8 cellular contexts compared by ENCODE assay signal in the genomic region with DNA sequence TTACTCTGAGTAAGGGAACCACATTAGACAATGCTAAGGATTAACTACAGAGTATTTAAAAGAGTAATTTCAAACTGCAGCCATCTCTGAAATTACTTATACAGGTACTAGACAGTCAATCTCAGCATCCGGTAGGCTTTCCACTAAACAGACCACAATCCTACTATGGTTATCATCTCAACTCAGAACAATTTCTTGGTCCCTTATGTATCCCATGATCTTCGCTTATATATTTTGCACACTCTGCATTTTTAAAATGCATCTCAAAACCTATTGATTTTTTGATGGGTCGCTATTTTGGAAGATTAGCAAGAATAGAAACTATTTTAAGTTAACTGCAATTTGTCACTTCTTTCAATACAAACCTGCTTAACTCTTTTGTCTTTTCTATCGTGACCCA. TPM values are rescaled to one million over a fixed set of nuclear protein-coding genes. Genes with fewer than 3 reads are reported as not detected.
A peak's percentile ranks its signal among the peaks of the same experiment; 100 is the strongest.
DNase-seq lines count a peak whose midpoint lies in the region; ATAC-seq and TF ChIP-seq lines count a peak whose summit lies in the region.

No MANE protein-coding gene starts in this region.

- peaks cover 55% of the 10 kb centered on the region for H3K4me1 Mint-ChIP-seq in activated T-cell treated with anti-CD3 and anti-CD28 coated beads, Interleukin-2, amount 50 U/mL, for 72 hours (ENCODE audit: low read depth)
- H3K4me1 Mint-ChIP-seq in activated T-helper 17 cell treated with anti-CD3 and anti-CD28 coated beads, Interleukin-2, amount 50 U/mL, for 72 hours, result peaks cover 37% of the 10 kb centered on the region

- H3K4me1 ChIP-seq in tibial artery, result peaks cover 0 to 63% (median 28%) of the 10 kb centered on the region in 4 donors

- intact Hi-C loops in tibial artery (cut with DNase I; ENCODE audit: low total_unique reads), result loop anchor here (5.0 to 10.0 kb wide), 3 partner anchors 59 to 302 kb away; a partner anchor contains a TSS

- H3K36me3 Mint-ChIP-seq in activated T-cell treated with anti-CD3 and anti-CD28 coated beads, Interleukin-2, amount 50 U/mL, for 72 hours (ENCODE audit: insufficient read depth in 2 of 2), result peaks cover 4% of the 10 kb centered on the region in 2 donors
- peaks cover 21% of the 10 kb centered on the region for H3K36me3 Mint-ChIP-seq in activated T-helper 17 cell treated with anti-CD3 and anti-CD28 coated beads, Interleukin-2, amount 50 U/mL, for 72 hours (ENCODE audit: low read depth)

- peak overlapping the region; percentile 95 for H3K27ac Mint-ChIP-seq in activated T-cell treated with anti-CD3 and anti-CD28 coated beads, Interleukin-2, amount 50 U/mL, for 72 hours
- H3K27ac Mint-ChIP-seq in activated T-helper 17 cell treated with anti-CD3 and anti-CD28 coated beads, Interleukin-2, amount 50 U/mL, for 72 hours, result peak overlapping the region; percentile 90

- H3K4me3 Mint-ChIP-seq in activated T-cell treated with anti-CD3 and anti-CD28 coated beads, Interleukin-2, amount 50 U/mL, for 72 hours, result peak overlapping the region; percentile 96 to 97
- H3K4me3 Mint-ChIP-seq in activated T-helper 17 cell treated with anti-CD3 and anti-CD28 coated beads, Interleukin-2, amount 50 U/mL, for 72 hours, result peak overlapping the region; percentile 94

- H3K36me3 ChIP-seq in kidney epithelial cell (ENCODE audit: control insufficient read depth, insufficient read depth, low read length) (no peaks in the 10 kb centered on the region), tibial artery (peaks cover 0 to 8% (median 0%) of the 10 kb centered on the region in 3 donors)

- H3K9me3 ChIP-seq in tibial artery, result no peaks in the 10 kb centered on the region

- no peaks in the 10 kb centered on the region for H3K27me3 Mint-ChIP-seq in activated T-cell treated with anti-CD3 and anti-CD28 coated beads, Interleukin-2, amount 50 U/mL, for 72 hours (ENCODE audit: low read depth)
- no peaks in the 10 kb centered on the region for H3K27me3 Mint-ChIP-seq in activated T-helper 17 cell treated with anti-CD3 and anti-CD28 coated beads, Interleukin-2, amount 50 U/mL, for 72 hours

- no peaks in the 10 kb centered on the region for H3K9me3 Mint-ChIP-seq in activated T-cell treated with anti-CD3 and anti-CD28 coated beads, Interleukin-2, amount 50 U/mL, for 72 hours
- H3K9me3 Mint-ChIP-seq in activated T-helper 17 cell treated with anti-CD3 and anti-CD28 coated beads, Interleukin-2, amount 50 U/mL, for 72 hours, result no peaks in the 10 kb centered on the region

- ATAC-seq in activated T-cell treated with anti-CD3 and anti-CD28 coated beads, Interleukin-2, amount 50 U/mL, for 72 hours (replicated peaks in 1 of 2), result peak; percentile 21 to 59
- ATAC-seq in activated T-helper 17 cell treated with anti-CD3 and anti-CD28 coated beads, Interleukin-2, amount 50 U/mL, for 72 hours (replicated peaks), result peak; percentile 60
- ATAC-seq in GM21786 (IDR thresholded peaks at IDR 0.05; ENCODE audit: unreplicated experiment), result no peak

- H3K27ac ChIP-seq in tibial artery, result peak overlapping the region; percentile 94 to 99

- DNase-seq in activated T-cell treated with anti-CD3 and anti-CD28 coated beads, Interleukin-2, amount 50 U/mL, for 72 hours, result no peak
- no peak for DNase-seq in activated T-cell treated with anti-CD3 and anti-CD28 coated beads, Interleukin-2, amount 50 U/mL, for 48 hours
- DNase-seq in kidney epithelial cell (ENCODE audit: low read depth) (no peak), tibial artery (no peak), NCI-H2029 (lab: John Stamatoyannopoulos, UW) (no peak)
- DNase-seq in activated CD4-positive, alpha-beta T cell treated with anti-CD3 and anti-CD28 coated beads, Interleukin-2, amount 50 U/mL, for 4 hours, result no peak

- peak overlapping the region; percentile 73 for H3K4me3 ChIP-seq in kidney epithelial cell (ENCODE audit: low read depth, low read length)
- peak overlapping the region; percentile 96 to 98 for H3K4me3 ChIP-seq in tibial artery

- H3K27me3 ChIP-seq in kidney epithelial cell (ENCODE audit: control insufficient read depth, insufficient read depth, low read length) (no peaks in the 10 kb centered on the region), tibial artery (no peaks in the 10 kb centered on the region)

- TF ChIP-seq CTCF in kidney epithelial cell (IDR thresholded peaks at IDR 0.05; ENCODE audit: insufficient read depth, low read length, poor library complexity, severe bottlenecking) (no peak), tibial artery (IDR thresholded peaks at IDR 0.05) (no peak)

RNA-seq across cellular contexts. Expression of a gene that starts 1.4 kb away (rescaled TPM):
- total RNA-seq in activated T-cell treated with anti-CD3 and anti-CD28 coated beads, Interleukin-2, amount 50 U/mL, for 72 hours, result 10 to 100 TPM; 17.5 to 23.7 TPM
- 10 to 100 TPM; 28.9 to 47.6 TPM for total RNA-seq in activated T-helper 17 cell treated with anti-CD3 and anti-CD28 coated beads, Interleukin-2, amount 50 U/mL, for 72 hours
- total RNA-seq in kidney epithelial cell, result 83.8 and 105 TPM in 2 replicates
